In the genomic region with DNA sequence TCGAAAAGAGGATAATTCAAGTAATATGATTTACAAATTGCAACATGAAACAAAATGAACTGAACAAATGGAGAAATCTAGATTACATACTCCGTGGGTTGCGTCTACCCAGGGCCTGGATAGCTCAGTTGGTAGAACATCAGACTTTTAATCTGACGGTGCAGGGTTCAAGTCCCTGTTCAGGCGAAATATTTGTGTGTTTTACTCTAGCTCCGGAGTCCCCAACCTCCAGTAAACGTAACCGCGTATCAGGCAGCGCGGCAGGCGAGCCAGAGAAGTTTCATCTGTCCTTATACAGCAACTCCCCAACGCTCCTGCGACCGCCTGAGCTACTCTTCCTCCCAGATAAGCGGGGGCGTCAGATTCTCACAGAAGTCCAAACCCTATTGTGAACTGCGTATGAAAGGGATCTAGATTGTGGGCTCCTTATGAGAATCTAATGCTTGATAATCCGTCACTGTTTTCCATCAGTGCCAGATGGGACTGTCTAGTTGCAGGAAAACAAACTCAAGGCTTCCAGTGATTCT, we compare ENCODE assay signal across 9 cellular contexts.
DNase-seq lines count a peak whose midpoint lies in the region; ATAC-seq and TF ChIP-seq lines count a peak whose summit lies in the region.
"Had no signal": no experiment of that assay in that cellular context is flagged by ENCODE, and none has a peak within 500 bp of the region (broad histone marks: within the 10 kb centered on the region; RNA-seq: fewer than 3 reads in every experiment).

No MANE protein-coding gene starts in this region.

- no peak overlapping the region for H3K56ac ChIP-seq in H9 (ENCODE audit: insufficient read length, low read depth, low read length)

- H2AFZ ChIP-seq in H9 (ENCODE audit: low read length) (no peak overlapping the region), PC-3 (ENCODE audit: low read length) (no peak overlapping the region)

- ATAC-seq in PC-3 = peak; percentile 82
- ATAC-seq in GM21529 (IDR thresholded peaks at IDR 0.05; ENCODE audit: unreplicated experiment) = no peak
- ATAC-seq in HG03354 (IDR thresholded peaks at IDR 0.05; ENCODE audit: poor library complexity, severe bottlenecking, unreplicated experiment) = no peak

- H4K5ac ChIP-seq in H9 (ENCODE audit: insufficient read length, low read depth, low read length) = no peak overlapping the region

- peaks cover 15 to 19% of the 10 kb centered on the region in 2 experiments for H3K9me3 Mint-ChIP-seq in H9

- no CpG with 5 or more reads among the region's 19 CpGs for WGBS in H9 (ENCODE audit: extremely low coverage, insufficient read length, low lambda C conversion rate)

- H3K4ac ChIP-seq in H9 (ENCODE audit: low read depth, low read length) = no peak overlapping the region

- no peak overlapping the region for H2BK15ac ChIP-seq in H9 (ENCODE audit: low read depth, low read length)

- peak; percentile 97 for DNase-seq in A673 (ENCODE audit: low spot score)
- DNase-seq in H9 = peak; percentile 93
- DNase-seq in PC-3 = peak; percentile 83
- DNase-seq in fibroblast of gingiva (ENCODE audit: low read depth) = peak; percentile 83
- no peak for DNase-seq in medulla oblongata (ENCODE audit: extremely low spot score)
- DNase-seq in NOMO-1 (lab: John Stamatoyannopoulos, UW; ENCODE audit: unreplicated experiment in 2 of 2) = no peak
- DNase-seq: NCI-H2029 treated with DMSO at 0.1 percent for 48 hours had no signal

- peak overlapping the region; percentile 87 for H3K4me2 ChIP-seq in H9 (ENCODE audit: insufficient read depth, insufficient read length, low read length)
- H3K4me2 ChIP-seq in PC-3 (ENCODE audit: low read length) = peak overlapping the region; percentile 63

- H3K27me3 ChIP-seq in A673 (replicated peaks; ENCODE audit: insufficient read depth, low read depth, low read length, poor library complexity) = no peaks in the 10 kb centered on the region
- no peaks in the 10 kb centered on the region; the same call in 1 of the 2 replicates for H3K27me3 ChIP-seq in H9 (ENCODE audit: insufficient read depth, low read length)
- H3K27me3 ChIP-seq in PC-3 (ENCODE audit: low read length) = no peaks in the 10 kb centered on the region

- H3T11ph ChIP-seq in H9 (ENCODE audit: low read length) = no peak overlapping the region

- no peaks in the 10 kb centered on the region for H3K9me3 ChIP-seq in A673 (ENCODE audit: low read depth, low read length, poor library complexity, severe bottlenecking)
- no peaks in the 10 kb centered on the region for H3K9me3 ChIP-seq in H9 (ENCODE audit: control insufficient read depth, low read depth, low read length)
- no peaks in the 10 kb centered on the region for H3K9me3 ChIP-seq in PC-3 (ENCODE audit: low read length)

- H3K27ac Mint-ChIP-seq in H9 = no peak overlapping the region

- BruUV-seq in A673 (replicated peaks; lab: Mats Ljungman, UMichigan) (TSS peak; percentile 100), PC-3 (replicated peaks; lab: Mats Ljungman, UMichigan) (no TSS peak)

- H3K18ac ChIP-seq in H9 (ENCODE audit: insufficient read length, low read depth, low read length) = no peak overlapping the region

- intact Hi-C loops in A673 (cut with micrococcal nuclease; ENCODE audit: unreplicated experiment) (loop anchor here (10.0 kb wide), 1 partner anchor 197 kb away; no protein-coding TSS in a partner anchor), PC-3 (cut with micrococcal nuclease) (loop anchor here (2.0 kb wide), 1 partner anchor 61 kb away; no protein-coding TSS in a partner anchor)

- no peak overlapping the region for H2BK120ac ChIP-seq in H9 (ENCODE audit: low read depth, low read length, poor library complexity, severe bottlenecking)

- H3K9me2 ChIP-seq in PC-3 (replicated peaks; ENCODE audit: low read length) = no peaks in the 10 kb centered on the region

- H2BK20ac ChIP-seq in H9 (ENCODE audit: low read depth, low read length, poor library complexity, severe bottlenecking) = no peak overlapping the region

- no peak overlapping the region for H2BK5ac ChIP-seq in H9 (ENCODE audit: insufficient read length, low read length)

- H4K91ac ChIP-seq in H9 (ENCODE audit: insufficient read length, low read depth, low read length) = no peak overlapping the region

- H3K14ac ChIP-seq in H9 (ENCODE audit: insufficient read depth, low read length) = no peak overlapping the region

- H3K4me1 Mint-ChIP-seq in H9 = peaks cover 28% of the 10 kb centered on the region in 2 experiments

- H3K79me1 ChIP-seq in H9 (ENCODE audit: insufficient read depth, low read depth, low read length, poor library complexity, severe bottlenecking) = no peaks in the 10 kb centered on the region

- H3K36me3 ChIP-seq in A673 (ENCODE audit: insufficient read depth, low read length, poor library complexity, severe bottlenecking) (no peaks in the 10 kb centered on the region), PC-3 (ENCODE audit: low read depth, low read length) (no peaks in the 10 kb centered on the region)

- H3K4me3 Mint-ChIP-seq in H9 = peak overlapping the region; percentile 82 to 93

- H3K4me3 ChIP-seq in A673 (ENCODE audit: low read depth, low read length, poor library complexity, severe bottlenecking) (peak overlapping the region; percentile 42), PC-3 (ENCODE audit: low read length) (peak overlapping the region; percentile 38; the same call in 1 of the 2 replicates)

- peaks cover 59% of the 10 kb centered on the region for H3K27me3 Mint-ChIP-seq in H9 (ENCODE audit: low read depth)

- H3F3A ChIP-seq in PC-3 (ENCODE audit: low read length, unreplicated experiment) = no peaks in the 10 kb centered on the region

- no peak overlapping the region for H3K27ac ChIP-seq in A673 (ENCODE audit: low read depth, low read length, poor library complexity, severe bottlenecking)
- H3K27ac ChIP-seq in H9 (ENCODE audit: insufficient read length, low read depth, low read length) = no peak overlapping the region
- H3K27ac ChIP-seq in PC-3 (ENCODE audit: low read length) = no peak overlapping the region

- POLR2A ChIA-PET in A673 (lab: Charles Lee; ENCODE audit: low non-redundant PET) (no interaction called here), PC-3 (lab: Charles Lee; ENCODE audit: unreplicated experiment) (no interaction called here)

- no peak overlapping the region for H2AK5ac ChIP-seq in H9 (ENCODE audit: insufficient read length, low read length)

- H4K8ac ChIP-seq in H9 (replicated peaks; ENCODE audit: insufficient read length, low read depth, low read length) = no peak overlapping the region

- peaks cover 0 to 5% (median 2%) of the 10 kb centered on the region in 3 experiments; a peak in 3 of 7 replicates for H3K36me3 Mint-ChIP-seq in H9 (ENCODE audit: insufficient read depth in 1 of 3, low read depth in 3 of 3)

- no peak overlapping the region for H3K9ac ChIP-seq in H9 (ENCODE audit: extremely low read depth, insufficient read length, low read length)
- no peak overlapping the region for H3K9ac ChIP-seq in PC-3 (ENCODE audit: low read length)

- H3K4me1 ChIP-seq in A673 (ENCODE audit: insufficient read depth, low read length, poor library complexity, severe bottlenecking) (no peaks in the 10 kb centered on the region), H9 (ENCODE audit: insufficient read depth, low read length) (no peaks in the 10 kb centered on the region), PC-3 (ENCODE audit: insufficient read depth, low read length) (peaks cover 5% of the 10 kb centered on the region; the same call in 1 of the 2 replicates)

- H4K20me1 ChIP-seq in H9 (ENCODE audit: control insufficient read depth, insufficient read depth, insufficient read length) (no peaks in the 10 kb centered on the region), PC-3 (ENCODE audit: low read length) (no peaks in the 10 kb centered on the region)

- peaks cover 7% of the 10 kb centered on the region for H3K23me2 ChIP-seq in H9 (ENCODE audit: insufficient read length, low read depth, low read length, poor library complexity, severe bottlenecking)

- H2BK12ac ChIP-seq in H9 (ENCODE audit: insufficient read length, low read depth, low read length) = no peak overlapping the region

- H3K23ac ChIP-seq in H9 (ENCODE audit: insufficient read length, low read depth, low read length) = no peak overlapping the region

- TF ChIP-seq CTCF in A673 (conservative IDR thresholded peaks at IDR 0.05; ENCODE audit: low read depth, low read length) (no peak), H9 (conservative IDR thresholded peaks at IDR 0.05) (no peak), PC-3 (conservative IDR thresholded peaks at IDR 0.05; ENCODE audit: low read depth, low read length) (no peak)

- CTCF ChIA-PET in A673 (lab: Charles Lee) (interaction anchor here (0.6 kb wide), 2 partner anchors 29 to 94 kb away, joined by 3 to 27 read pairs; no protein-coding TSS in a partner anchor), PC-3 (lab: Charles Lee) (no interaction called here)

- H3K79me2 ChIP-seq in H9 (ENCODE audit: insufficient read depth, low read length) (no peaks in the 10 kb centered on the region), PC-3 (ENCODE audit: low read length) (no peaks in the 10 kb centered on the region)

Comparison
In these comparisons a context has a peak if more than half of its experiments do, and no peak if none do; other contexts are left out.
1. DNase-seq: peak in A673 (single experiment), H9 (single experiment), PC-3 (single experiment) and fibroblast of gingiva (single experiment); none in medulla oblongata (single experiment) and NOMO-1 (0 of 2).